1 cellular context compared by ENCODE assay signal in genomic region chr2:159471340-159471739, GRCh38.
TF ChIP-seq lines count a peak whose summit lies in the region.

No MANE protein-coding gene starts in this region.

TF ChIP-seq in K562, 482 proteins besides CTCF, POLR2A, EP300 and RAD21 (continued from another document):
- TF ChIP-seq MLLT1 (IDR thresholded peaks at IDR 0.05): no peak
